Comparison of ENCODE assay signal across 24 cellular contexts in the genomic region with DNA sequence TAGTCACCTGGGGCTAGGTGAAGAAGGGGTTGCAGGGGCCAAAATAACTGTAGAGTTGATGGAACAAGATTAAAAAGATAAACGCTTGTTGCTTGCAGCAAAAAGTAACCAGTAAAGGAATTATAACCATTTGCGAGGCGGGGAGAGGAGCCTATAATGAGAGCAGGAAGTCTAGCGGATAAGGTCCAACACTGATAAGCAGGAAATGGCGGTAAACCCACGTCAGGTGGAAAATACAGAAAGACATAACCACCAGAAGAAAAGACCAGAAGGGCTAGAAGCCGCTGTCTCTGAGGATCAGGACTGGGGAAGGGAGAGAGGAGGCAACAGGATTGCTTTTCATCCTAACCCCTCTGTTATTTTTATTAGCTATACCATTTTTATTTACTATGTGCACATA.
DNase-seq lines count a peak whose midpoint lies in the region; ATAC-seq and TF ChIP-seq lines count a peak whose summit lies in the region.
"Had no signal": no experiment of that assay in that cellular context is flagged by ENCODE, and none has a peak within 500 bp of the region (broad histone marks: within the 10 kb centered on the region; RNA-seq: fewer than 3 reads in every experiment).

No MANE protein-coding gene starts in this region.

- peak; percentile 61 for DNase-seq in activated CD4-positive, alpha-beta T cell treated with anti-CD3 and anti-CD28 coated beads, Interleukin-2, amount 10 ng/mL, durations not matched to agents 7 days and 5 days
- DNase-seq in activated CD4-positive, alpha-beta T cell treated with anti-CD3 and anti-CD28 coated beads for 48 hours = no peak
- DNase-seq in KBM-7 (peak; percentile 18), foreskin keratinocyte (no peak), RWPE1 (ENCODE audit: low spot score) (no peak)
- DNase-seq in activated CD8-positive, alpha-beta T cell treated with anti-CD3 and anti-CD28 coated beads, Interleukin-2, amount 10 ng/mL, durations not matched to agents 7 days and 5 days = peak; percentile 74
- peak; percentile 66 for DNase-seq in natural killer cell treated with Interleukin-12 subunit alpha and Interleukin-12 subunit beta and Interleukin-15 and Interleukin-18, amount 100 ng/mL, for 72 hours (ENCODE audit: low spot score)
- DNase-seq: activated CD4-positive, CD25-positive, alpha-beta regulatory T cell treated with anti-CD3 and anti-CD28 coated beads, Interleukin-2, amount 50 U/mL, for 72 hours; activated T-cell treated with anti-CD3 and anti-CD28 coated beads, Interleukin-2, amount 50 U/mL, for 1 hour; amniotic stem cell; effector CD4-positive, alpha-beta T cell; esophagus squamous epithelium; glutamatergic neuron; GOT3; left lung; NCI-H2029 treated with DMSO at 0.1 percent for 48 hours; SHP77 treated with DMSO at 0.1 percent for 48 hours; stomach; upper lobe of left lung had no signal

- peaks cover 29% of the 10 kb centered on the region for H3K27me3 Mint-ChIP-seq in activated CD4-positive, alpha-beta T cell treated with anti-CD3 and anti-CD28 coated beads, Interleukin-2, amount 10 ng/mL, durations not matched to agents 7 days and 5 days
- peaks cover 17% of the 10 kb centered on the region for H3K27me3 Mint-ChIP-seq in activated CD8-positive, alpha-beta T cell treated with anti-CD3 and anti-CD28 coated beads, Interleukin-2, amount 10 ng/mL, durations not matched to agents 7 days and 5 days (ENCODE audit: low read depth)
- H3K27me3 Mint-ChIP-seq in natural killer cell treated with Interleukin-12 subunit alpha and Interleukin-12 subunit beta and Interleukin-15 and Interleukin-18, amount 100 ng/mL, for 72 hours = peaks cover 47 to 68% of the 10 kb centered on the region in 2 donors

- H3K27me3 ChIP-seq in foreskin keratinocyte = peaks cover 10% of the 10 kb centered on the region
- H3K27me3 ChIP-seq: esophagus squamous epithelium, right atrium auricular region, stomach, upper lobe of left lung had no signal

- TF ChIP-seq CTCF in foreskin keratinocyte (conservative IDR thresholded peaks at IDR 0.05) = no peak
- no peak for TF ChIP-seq CTCF in RWPE1 (conservative IDR thresholded peaks at IDR 0.05; ENCODE audit: low read depth)

- H3K36me3 Mint-ChIP-seq in activated CD4-positive, alpha-beta T cell treated with anti-CD3 and anti-CD28 coated beads, Interleukin-2, amount 10 ng/mL, durations not matched to agents 7 days and 5 days (ENCODE audit: low read depth) = peaks cover 48% of the 10 kb centered on the region
- peaks cover 57% of the 10 kb centered on the region for H3K36me3 Mint-ChIP-seq in activated CD8-positive, alpha-beta T cell treated with anti-CD3 and anti-CD28 coated beads, Interleukin-2, amount 10 ng/mL, durations not matched to agents 7 days and 5 days (ENCODE audit: low read depth)
- peaks cover 17% of the 10 kb centered on the region for H3K36me3 Mint-ChIP-seq in natural killer cell treated with Interleukin-12 subunit alpha and Interleukin-12 subunit beta and Interleukin-15 and Interleukin-18, amount 100 ng/mL, for 72 hours

- peaks cover 38% of the 10 kb centered on the region for H3K9me3 Mint-ChIP-seq in activated CD4-positive, alpha-beta T cell treated with anti-CD3 and anti-CD28 coated beads, Interleukin-2, amount 10 ng/mL, durations not matched to agents 7 days and 5 days
- peaks cover 36% of the 10 kb centered on the region for H3K9me3 Mint-ChIP-seq in activated CD8-positive, alpha-beta T cell treated with anti-CD3 and anti-CD28 coated beads, Interleukin-2, amount 10 ng/mL, durations not matched to agents 7 days and 5 days (ENCODE audit: insufficient read depth)
- no peaks in the 10 kb centered on the region for H3K9me3 Mint-ChIP-seq in natural killer cell treated with Interleukin-12 subunit alpha and Interleukin-12 subunit beta and Interleukin-15 and Interleukin-18, amount 100 ng/mL, for 72 hours

- H3K4me1 Mint-ChIP-seq in activated CD4-positive, alpha-beta T cell treated with anti-CD3 and anti-CD28 coated beads, Interleukin-2, amount 10 ng/mL, durations not matched to agents 7 days and 5 days = peaks cover 59% of the 10 kb centered on the region
- H3K4me1 Mint-ChIP-seq in activated CD8-positive, alpha-beta T cell treated with anti-CD3 and anti-CD28 coated beads, Interleukin-2, amount 10 ng/mL, durations not matched to agents 7 days and 5 days (ENCODE audit: low read depth) = peaks cover 63% of the 10 kb centered on the region
- H3K4me1 Mint-ChIP-seq in natural killer cell treated with Interleukin-12 subunit alpha and Interleukin-12 subunit beta and Interleukin-15 and Interleukin-18, amount 100 ng/mL, for 72 hours (ENCODE audit: low read depth in 2 of 2) = peaks cover 43 to 49% of the 10 kb centered on the region in 2 donors

- CTCF ChIA-PET in activated CD4-positive, alpha-beta T cell treated with anti-CD3 and anti-CD28 coated beads, Interleukin-2, amount 10 ng/mL, durations not matched to agents 7 days and 5 days (lab: Charles Lee) = interaction anchor here (1.0 kb wide), 1 partner anchor 24 kb away, joined by 5 read pairs; no protein-coding TSS in a partner anchor
- CTCF ChIA-PET in activated CD8-positive, alpha-beta T cell treated with anti-CD3 and anti-CD28 coated beads, Interleukin-2, amount 10 ng/mL, durations not matched to agents 7 days and 5 days (lab: Charles Lee) = no interaction called here
- CTCF ChIA-PET in RWPE1 (lab: Yijun Ruan, JAX) = no interaction called here

- H3K4me3 Mint-ChIP-seq in activated CD4-positive, alpha-beta T cell treated with anti-CD3 and anti-CD28 coated beads, Interleukin-2, amount 10 ng/mL, durations not matched to agents 7 days and 5 days = peak overlapping the region; percentile 12
- H3K4me3 Mint-ChIP-seq in activated CD8-positive, alpha-beta T cell treated with anti-CD3 and anti-CD28 coated beads, Interleukin-2, amount 10 ng/mL, durations not matched to agents 7 days and 5 days = peak overlapping the region; percentile 43
- H3K4me3 Mint-ChIP-seq in natural killer cell treated with Interleukin-12 subunit alpha and Interleukin-12 subunit beta and Interleukin-15 and Interleukin-18, amount 100 ng/mL, for 72 hours = peak overlapping the region; percentile 43

- peak overlapping the region; percentile 69 for H3K27ac Mint-ChIP-seq in activated CD4-positive, alpha-beta T cell treated with anti-CD3 and anti-CD28 coated beads, Interleukin-2, amount 10 ng/mL, durations not matched to agents 7 days and 5 days
- H3K27ac Mint-ChIP-seq in activated CD8-positive, alpha-beta T cell treated with anti-CD3 and anti-CD28 coated beads, Interleukin-2, amount 10 ng/mL, durations not matched to agents 7 days and 5 days = peak overlapping the region; percentile 80
- peak overlapping the region in 1 of 2 donors; percentile 22 for H3K27ac Mint-ChIP-seq in natural killer cell treated with Interleukin-12 subunit alpha and Interleukin-12 subunit beta and Interleukin-15 and Interleukin-18, amount 100 ng/mL, for 72 hours

- POLR2A ChIA-PET in activated CD4-positive, alpha-beta T cell treated with anti-CD3 and anti-CD28 coated beads, Interleukin-2, amount 10 ng/mL, durations not matched to agents 7 days and 5 days (lab: Charles Lee) = no interaction called here
- POLR2A ChIA-PET in activated CD8-positive, alpha-beta T cell treated with anti-CD3 and anti-CD28 coated beads, Interleukin-2, amount 10 ng/mL, durations not matched to agents 7 days and 5 days (lab: Charles Lee) = no interaction called here
- POLR2A ChIA-PET in RWPE1 (lab: Yijun Ruan, JAX; ENCODE audit: low non-redundant PET) = no interaction called here

- peak; percentile 43 for ATAC-seq in activated CD8-positive, alpha-beta T cell treated with anti-CD3 and anti-CD28 coated beads, Interleukin-2, amount 10 ng/mL, durations not matched to agents 7 days and 5 days
- no peak for ATAC-seq in natural killer cell treated with Interleukin-12 subunit alpha and Interleukin-12 subunit beta and Interleukin-15 and Interleukin-18, amount 100 ng/mL, for 72 hours
- ATAC-seq in GM19023 (IDR thresholded peaks at IDR 0.05; ENCODE audit: unreplicated experiment) (no peak), foreskin keratinocyte (no peak)
- ATAC-seq: A549, left lung had no signal

- in situ Hi-C loops in KBM-7 (cut with MboI; ENCODE audit: low pct_unique_long_range_greater_than_20kb, low sequenced_read_pairs) = no loop called here

- H3K4me1 ChIP-seq in foreskin keratinocyte = no peaks in the 10 kb centered on the region
- H3K4me1 ChIP-seq: esophagus squamous epithelium, left lung, right atrium auricular region, stomach, upper lobe of left lung had no signal

- H3K27ac ChIP-seq in foreskin keratinocyte (no peak overlapping the region), RWPE1 (no peak overlapping the region)
- H3K27ac ChIP-seq: A549, C4-2B, esophagus squamous epithelium, left lung, neutrophil, right atrium auricular region, stomach, upper lobe of left lung had no signal

Comparison
In these comparisons a context has a peak if more than half of its experiments do, and no peak if none do; other contexts are left out.
1. DNase-seq: peak in activated CD4-positive, alpha-beta T cell treated with anti-CD3 and anti-CD28 coated beads, Interleukin-2, amount 10 ng/mL, durations not matched to agents 7 days and 5 days (single experiment), KBM-7 (single experiment), activated CD8-positive, alpha-beta T cell treated with anti-CD3 and anti-CD28 coated beads, Interleukin-2, amount 10 ng/mL, durations not matched to agents 7 days and 5 days (single experiment) and natural killer cell treated with Interleukin-12 subunit alpha and Interleukin-12 subunit beta and Interleukin-15 and Interleukin-18, amount 100 ng/mL, for 72 hours (single experiment); none in activated CD4-positive, alpha-beta T cell treated with anti-CD3 and anti-CD28 coated beads for 48 hours (single experiment), foreskin keratinocyte (0 of 2) and RWPE1 (single experiment).
2. Peak in every context shown above with its lines, with median percentiles within 50 percentile points of each other: H3K4me3 Mint-ChIP-seq.